In the genomic region with DNA sequence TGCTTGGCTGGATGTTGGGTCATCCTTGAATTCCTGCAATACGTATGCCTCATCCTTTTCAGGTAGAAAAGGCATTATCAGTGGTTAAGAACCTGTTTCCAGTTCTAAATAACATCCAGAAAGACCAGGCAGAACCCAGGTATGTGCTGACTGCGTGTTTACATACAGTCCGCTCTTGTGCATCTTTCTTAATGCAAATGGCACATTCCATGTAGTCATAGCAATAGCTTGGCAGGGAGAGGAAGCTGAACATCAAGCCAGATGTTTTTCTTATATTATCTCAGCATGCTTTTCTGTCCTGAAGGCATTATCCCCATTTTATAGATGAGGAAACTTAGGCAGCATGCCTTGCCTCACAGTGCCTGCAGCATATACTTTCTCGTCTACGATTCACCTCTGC, we compare ENCODE assay signal across 17 cellular contexts. TPM values are rescaled to one million over a fixed set of nuclear protein-coding genes. Genes with fewer than 3 reads are reported as not detected.
DNase-seq lines count a peak whose midpoint lies in the region; ATAC-seq, FAIRE-seq and TF ChIP-seq lines count a peak whose summit lies in the region.
"Had no signal": no experiment of that assay in that cellular context is flagged by ENCODE, and none has a peak within 500 bp of the region (broad histone marks: within the 10 kb centered on the region; RNA-seq: fewer than 3 reads in every experiment).

No MANE protein-coding gene starts in this region.

- no peak for TF ChIP-seq EP300 in A549 (IDR thresholded peaks at IDR 0.05)

- peaks cover 6% of the 10 kb centered on the region for H3K36me3 Mint-ChIP-seq in mesothelial cell of epicardium

- no peak for TF ChIP-seq CTCF in A549 (IDR thresholded peaks at IDR 0.05)
- TF ChIP-seq CTCF in GM10266 (IDR thresholded peaks at IDR 0.05; ENCODE audit: control insufficient read depth, insufficient read depth, low read depth, missing control alignments) = no peak
- no peak for TF ChIP-seq CTCF in astrocyte of the spinal cord (IDR thresholded peaks at IDR 0.05; ENCODE audit: low read depth, low read length)
- TF ChIP-seq CTCF in mesothelial cell of epicardium (IDR thresholded peaks at IDR 0.05; ENCODE audit: unreplicated experiment) = no peak
- TF ChIP-seq CTCF in testis (IDR thresholded peaks at IDR 0.05) = no peak

- in situ Hi-C loops in astrocyte of the spinal cord (cut with HindIII; ENCODE audit: low sequenced_read_pairs) = no loop called here

- WGBS in A549 (ENCODE audit: missing lambda C conversion rate) = 49% methylated on average over 5 of the region's 5 CpGs
- 54 to 74% methylated on average over 5 of the region's 5 CpGs for WGBS in testis, 2 donors

- ATAC-seq in A549 (no peak), HG02981 (IDR thresholded peaks at IDR 0.05; ENCODE audit: unreplicated experiment) (no peak), GM21360 (IDR thresholded peaks at IDR 0.05; ENCODE audit: unreplicated experiment) (no peak)
- ATAC-seq: left ventricle myocardium superior had no signal

- CTCF ChIA-PET in A549 (lab: Yijun Ruan, JAX) = interaction anchor here (0.9 to 2.7 kb wide), 6 partner anchors 60 to 164 kb away, joined by 3 to 9 read pairs (median 4); no protein-coding TSS in a partner anchor

- DNase-seq in A549 (ENCODE audit: low read depth in 1 of 2, low spot score in 1 of 2) = no peak
- DNase-seq in GM10266 (ENCODE audit: extremely low spot score) = peak; percentile 17
- peak; percentile 24 for DNase-seq in astrocyte of the spinal cord (ENCODE audit: low read depth, low spot score)
- no peak for DNase-seq in mesothelial cell of epicardium (ENCODE audit: low spot score in 2 of 2, unreplicated experiment in 2 of 2)
- DNase-seq in testis = no peak
- DNase-seq in activated CD8-positive, alpha-beta memory T cell treated with anti-CD3 and anti-CD28 coated beads, Interleukin-2, amount 50 U/mL, for 48 hours = no peak
- DNase-seq: activated CD4-positive, alpha-beta T cell treated with anti-CD3 and anti-CD28 coated beads, Interleukin-2, amount 50 U/mL, for 48 hours; activated gamma-delta T cell; GDM1; H7; left ventricle myocardium superior had no signal

- intact Hi-C loops in testis (cut with DNase I; ENCODE audit: low total_unique reads) = no loop called here

- H3K4me1 Mint-ChIP-seq in mesothelial cell of epicardium = peaks cover 40% of the 10 kb centered on the region

- FAIRE-seq in A549 (lab: Jason Lieb, UNC) = no peak
- FAIRE-seq: GM18507, RCC 7860 had no signal

- peak overlapping the region; percentile 0 for H3K27ac Mint-ChIP-seq in mesothelial cell of epicardium
- H3K27ac Mint-ChIP-seq: T-helper 2 cell treated with Interferon-gamma antibody and Interleukin-4, amounts not matched to agents 5 μg/mL and 100 μg/mL, for 36 hours had no signal

- no peaks in the 10 kb centered on the region for H3K27me3 ChIP-seq in testis
- H3K27me3 ChIP-seq: breast epithelium had no signal

- peaks cover 4% of the 10 kb centered on the region for H3K9me3 Mint-ChIP-seq in mesothelial cell of epicardium
- H3K9me3 Mint-ChIP-seq: T-helper 2 cell treated with Interferon-gamma antibody and Interleukin-4, amounts not matched to agents 5 μg/mL and 100 μg/mL, for 36 hours had no signal

- H3K36me3 ChIP-seq in testis (ENCODE audit: low read depth, missing control alignments) = no peaks in the 10 kb centered on the region
- H3K36me3 ChIP-seq: breast epithelium had no signal

- POLR2A ChIA-PET in A549 (lab: Yijun Ruan, JAX) = interaction anchor here (0.6 kb wide), 1 partner anchor 787 kb away, joined by 3 read pairs; no protein-coding TSS in a partner anchor

- H3K4me2 ChIP-seq in A549 = peak overlapping the region; percentile 88

- TF ChIP-seq RAD21 in A549 (conservative IDR thresholded peaks at IDR 0.05 in 1 of 2, IDR thresholded peaks at IDR 0.05 in 1 of 2) = no peak

- H3K4me3 Mint-ChIP-seq in mesothelial cell of epicardium = peak overlapping the region; percentile 87

- H3K27me3 Mint-ChIP-seq in mesothelial cell of epicardium (ENCODE audit: low read depth) = no peaks in the 10 kb centered on the region

- H3K27ac ChIP-seq in A549 = peak overlapping the region; percentile 95 to 99; a peak in 5 of 6 replicates
- no peak overlapping the region for H3K27ac ChIP-seq in testis
- H3K27ac ChIP-seq: breast epithelium had no signal

- peak overlapping the region; percentile 94 for H3K4me3 ChIP-seq in A549
- H3K4me3 ChIP-seq in astrocyte of the spinal cord (ENCODE audit: low read depth, low read length) = peak overlapping the region; percentile 70
- no peak overlapping the region for H3K4me3 ChIP-seq in testis

- TF ChIP-seq POLR2A in A549 (IDR thresholded peaks at IDR 0.05; ENCODE audit: low read length) (no peak), testis (IDR thresholded peaks at IDR 0.05) (no peak)

- H3K4me1 ChIP-seq in A549 (peaks cover 32% of the 10 kb centered on the region), testis (peaks cover 14% of the 10 kb centered on the region)
- H3K4me1 ChIP-seq: breast epithelium had no signal

- H3K9me3 ChIP-seq in A549 (no peaks in the 10 kb centered on the region), testis (no peaks in the 10 kb centered on the region)
- H3K9me3 ChIP-seq: breast epithelium had no signal

TF ChIP-seq in A549, 52 proteins besides CTCF, POLR2A, EP300 and RAD21:
- TF ChIP-seq FOSL2 (IDR thresholded peaks at IDR 0.05) (no peak), FOSL2 (CRISPR knock-in tag; IDR thresholded peaks at IDR 0.05) (no peak), MAFK (IDR thresholded peaks at IDR 0.05; ENCODE audit: partially characterized antibody) (peak; percentile 39)
TF ChIP-seq in A549: peak in this region for 1.

RNA-seq across cellular contexts. Expression of a gene that starts 2.1 kb away (rescaled TPM):
- 8.1 and 8.2 TPM in 2 replicates for polyA plus RNA-seq in A549 (2011; rRNA removed)
- polyA plus RNA-seq in A549 (2012; cell fraction: cytosol; rRNA removed) = 5.2 and 6.8 TPM in 2 replicates
- polyA plus RNA-seq in A549 (2012; cell fraction: nucleus; rRNA removed) = 12.1 and 14.2 TPM in 2 replicates
- polyA plus RNA-seq in A549 (2017; fragmentation: RNase III; extraction: RNeasy Plus Mini Kit Qiagen cat#74134 plus additional on column Dnase treatment) = 10.3 to 13.0 TPM (median 11.6 TPM) in 3 replicates
- 10.2 and 14.9 TPM in 2 replicates for polyA minus RNA-seq in A549 (2011; rRNA and poly(A)+ RNA removed)
- 49.2 to 52.5 TPM (median 49.5 TPM) in 3 replicates for total RNA-seq in mesothelial cell of epicardium
- 10 to 100 TPM; 14.8 to 18.4 TPM for total RNA-seq in testis
- polyA plus RNA-seq in testis (ENCODE audit: insufficient read depth, low read depth, low replicate concordance) = 6.1 TPM

Comparison
In these comparisons a context has a peak if more than half of its experiments do, and no peak if none do; other contexts are left out.
1. DNase-seq: peak in GM10266 (single experiment) and astrocyte of the spinal cord (single experiment); none in A549 (0 of 2), mesothelial cell of epicardium (0 of 2), testis (single experiment) and activated CD8-positive, alpha-beta memory T cell treated with anti-CD3 and anti-CD28 coated beads, Interleukin-2, amount 50 U/mL, for 48 hours (single experiment).
2. H3K27ac ChIP-seq: peak in A549 (2 of 2); none in testis (0 of 2).
3. H3K4me3 ChIP-seq: peak in A549 (single experiment) and astrocyte of the spinal cord (single experiment); none in testis (0 of 2).